1 cellular context compared by ENCODE assay signal in the genomic region with DNA sequence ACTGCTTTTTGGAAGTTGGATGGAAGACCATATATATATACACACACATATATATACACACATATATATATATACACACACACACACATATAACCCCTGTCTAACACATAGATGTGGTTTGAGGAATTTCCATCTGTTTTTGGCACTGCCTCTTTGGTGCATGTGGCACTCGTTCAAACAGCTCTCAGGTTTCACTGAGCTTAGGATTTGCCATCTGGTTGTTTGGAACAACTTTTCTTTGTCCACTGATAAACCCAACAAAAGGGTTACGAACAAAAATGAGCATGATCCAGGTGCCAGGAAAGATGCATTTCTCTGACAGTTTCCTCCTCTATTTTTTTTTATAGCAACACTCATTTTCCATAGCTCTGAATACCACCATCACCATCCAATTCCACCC.
TF ChIP-seq lines count a peak whose summit lies in the region.

No MANE protein-coding gene starts in this region.

TF ChIP-seq in IMR-90, 13 proteins besides CTCF, POLR2A, EP300 and RAD21 (continued from another document):
- TF ChIP-seq, protein P1, sequence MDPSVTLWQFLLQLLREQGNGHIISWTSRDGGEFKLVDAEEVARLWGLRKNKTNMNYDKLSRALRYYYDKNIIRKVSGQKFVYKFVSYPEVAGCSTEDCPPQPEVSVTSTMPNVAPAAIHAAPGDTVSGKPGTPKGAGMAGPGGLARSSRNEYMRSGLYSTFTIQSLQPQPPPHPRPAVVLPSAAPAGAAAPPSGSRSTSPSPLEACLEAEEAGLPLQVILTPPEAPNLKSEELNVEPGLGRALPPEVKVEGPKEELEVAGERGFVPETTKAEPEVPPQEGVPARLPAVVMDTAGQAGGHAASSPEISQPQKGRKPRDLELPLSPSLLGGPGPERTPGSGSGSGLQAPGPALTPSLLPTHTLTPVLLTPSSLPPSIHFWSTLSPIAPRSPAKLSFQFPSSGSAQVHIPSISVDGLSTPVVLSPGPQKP (IDR thresholded peaks at IDR 0.05; ENCODE audit: borderline replicate concordance, low read depth, low read length), result no peak
- no peak for TF ChIP-seq CHD1 (IDR thresholded peaks at IDR 0.05; ENCODE audit: low read depth, low read length)
- TF ChIP-seq RFX5 (IDR thresholded peaks at IDR 0.05; ENCODE audit: low read depth, low read length), result no peak
- no peak for TF ChIP-seq FOS (IDR thresholded peaks at IDR 0.05; ENCODE audit: low read depth, low read length)
- TF ChIP-seq MAFK (IDR thresholded peaks at IDR 0.05; ENCODE audit: low read depth, low read length), result no peak
- TF ChIP-seq, protein P2, sequence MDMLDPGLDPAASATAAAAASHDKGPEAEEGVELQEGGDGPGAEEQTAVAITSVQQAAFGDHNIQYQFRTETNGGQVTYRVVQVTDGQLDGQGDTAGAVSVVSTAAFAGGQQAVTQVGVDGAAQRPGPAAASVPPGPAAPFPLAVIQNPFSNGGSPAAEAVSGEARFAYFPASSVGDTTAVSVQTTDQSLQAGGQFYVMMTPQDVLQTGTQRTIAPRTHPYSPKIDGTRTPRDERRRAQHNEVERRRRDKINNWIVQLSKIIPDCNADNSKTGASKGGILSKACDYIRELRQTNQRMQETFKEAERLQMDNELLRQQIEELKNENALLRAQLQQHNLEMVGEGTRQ (IDR thresholded peaks at IDR 0.05; ENCODE audit: low read depth, low read length), result no peak
- TF ChIP-seq BHLHE40 (IDR thresholded peaks at IDR 0.05; ENCODE audit: low read depth, low read length), result no peak
- no peak for TF ChIP-seq CEBPB (IDR thresholded peaks at IDR 0.05; ENCODE audit: low read depth, low read length)
- TF ChIP-seq NFE2L2 (IDR thresholded peaks at IDR 0.05; ENCODE audit: low read depth, low read length), result no peak
- TF ChIP-seq SMC3 (IDR thresholded peaks at IDR 0.05; ENCODE audit: low read depth, low read length), result no peak
- TF ChIP-seq MXI1 (IDR thresholded peaks at IDR 0.05; ENCODE audit: borderline replicate concordance, low read depth, low read length), result no peak
